Comparison of ENCODE assay signal across 1 cellular context in genomic region chr12:57725851-57726150, GRCh38.
TF ChIP-seq lines count a peak whose summit lies in the region.

No MANE protein-coding gene starts in this region.

TF ChIP-seq in HEK293, 187 proteins besides CTCF, POLR2A, EP300 and RAD21:
- TF ChIP-seq, protein P1, sequence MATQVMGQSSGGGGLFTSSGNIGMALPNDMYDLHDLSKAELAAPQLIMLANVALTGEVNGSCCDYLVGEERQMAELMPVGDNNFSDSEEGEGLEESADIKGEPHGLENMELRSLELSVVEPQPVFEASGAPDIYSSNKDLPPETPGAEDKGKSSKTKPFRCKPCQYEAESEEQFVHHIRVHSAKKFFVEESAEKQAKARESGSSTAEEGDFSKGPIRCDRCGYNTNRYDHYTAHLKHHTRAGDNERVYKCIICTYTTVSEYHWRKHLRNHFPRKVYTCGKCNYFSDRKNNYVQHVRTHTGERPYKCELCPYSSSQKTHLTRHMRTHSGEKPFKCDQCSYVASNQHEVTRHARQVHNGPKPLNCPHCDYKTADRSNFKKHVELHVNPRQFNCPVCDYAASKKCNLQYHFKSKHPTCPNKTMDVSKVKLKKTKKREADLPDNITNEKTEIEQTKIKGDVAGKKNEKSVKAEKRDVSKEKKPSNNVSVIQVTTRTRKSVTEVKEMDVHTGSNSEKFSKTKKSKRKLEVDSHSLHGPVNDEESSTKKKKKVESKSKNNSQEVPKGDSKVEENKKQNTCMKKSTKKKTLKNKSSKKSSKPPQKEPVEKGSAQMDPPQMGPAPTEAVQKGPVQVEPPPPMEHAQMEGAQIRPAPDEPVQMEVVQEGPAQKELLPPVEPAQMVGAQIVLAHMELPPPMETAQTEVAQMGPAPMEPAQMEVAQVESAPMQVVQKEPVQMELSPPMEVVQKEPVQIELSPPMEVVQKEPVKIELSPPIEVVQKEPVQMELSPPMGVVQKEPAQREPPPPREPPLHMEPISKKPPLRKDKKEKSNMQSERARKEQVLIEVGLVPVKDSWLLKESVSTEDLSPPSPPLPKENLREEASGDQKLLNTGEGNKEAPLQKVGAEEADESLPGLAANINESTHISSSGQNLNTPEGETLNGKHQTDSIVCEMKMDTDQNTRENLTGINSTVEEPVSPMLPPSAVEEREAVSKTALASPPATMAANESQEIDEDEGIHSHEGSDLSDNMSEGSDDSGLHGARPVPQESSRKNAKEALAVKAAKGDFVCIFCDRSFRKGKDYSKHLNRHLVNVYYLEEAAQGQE (tag by site-specific recombination; IDR thresholded peaks at IDR 0.05): no peak
- TF ChIP-seq ZBTB48 (tag by site-specific recombination; IDR thresholded peaks at IDR 0.05): no peak
- TF ChIP-seq, protein P2, sequence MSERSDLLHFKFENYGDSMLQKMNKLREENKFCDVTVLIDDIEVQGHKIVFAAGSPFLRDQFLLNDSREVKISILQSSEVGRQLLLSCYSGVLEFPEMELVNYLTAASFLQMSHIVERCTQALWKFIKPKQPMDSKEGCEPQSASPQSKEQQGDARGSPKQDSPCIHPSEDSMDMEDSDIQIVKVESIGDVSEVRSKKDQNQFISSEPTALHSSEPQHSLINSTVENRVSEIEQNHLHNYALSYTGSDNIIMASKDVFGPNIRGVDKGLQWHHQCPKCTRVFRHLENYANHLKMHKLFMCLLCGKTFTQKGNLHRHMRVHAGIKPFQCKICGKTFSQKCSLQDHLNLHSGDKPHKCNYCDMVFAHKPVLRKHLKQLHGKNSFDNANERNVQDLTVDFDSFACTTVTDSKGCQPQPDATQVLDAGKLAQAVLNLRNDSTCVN (tag by site-specific recombination; optimal IDR thresholded peaks at IDR 0.05): no peak
- peak; percentile 55; the same call in 1 of the 2 replicates for TF ChIP-seq IKZF3 (tag by site-specific recombination; IDR thresholded peaks at IDR 0.05)
- TF ChIP-seq ZNF174 (tag by site-specific recombination; IDR thresholded peaks at IDR 0.05): no peak
- peak; percentile 84; the same call in 1 of the 2 replicates for TF ChIP-seq ZIC2 (tag by site-specific recombination; IDR thresholded peaks at IDR 0.05)
- TF ChIP-seq KLF17 (tag by site-specific recombination; IDR thresholded peaks at IDR 0.05): no peak
- peak; percentile 72 for TF ChIP-seq ZNF341 (tag by site-specific recombination; IDR thresholded peaks at IDR 0.05; ENCODE audit: low read depth)
- TF ChIP-seq, protein P3, sequence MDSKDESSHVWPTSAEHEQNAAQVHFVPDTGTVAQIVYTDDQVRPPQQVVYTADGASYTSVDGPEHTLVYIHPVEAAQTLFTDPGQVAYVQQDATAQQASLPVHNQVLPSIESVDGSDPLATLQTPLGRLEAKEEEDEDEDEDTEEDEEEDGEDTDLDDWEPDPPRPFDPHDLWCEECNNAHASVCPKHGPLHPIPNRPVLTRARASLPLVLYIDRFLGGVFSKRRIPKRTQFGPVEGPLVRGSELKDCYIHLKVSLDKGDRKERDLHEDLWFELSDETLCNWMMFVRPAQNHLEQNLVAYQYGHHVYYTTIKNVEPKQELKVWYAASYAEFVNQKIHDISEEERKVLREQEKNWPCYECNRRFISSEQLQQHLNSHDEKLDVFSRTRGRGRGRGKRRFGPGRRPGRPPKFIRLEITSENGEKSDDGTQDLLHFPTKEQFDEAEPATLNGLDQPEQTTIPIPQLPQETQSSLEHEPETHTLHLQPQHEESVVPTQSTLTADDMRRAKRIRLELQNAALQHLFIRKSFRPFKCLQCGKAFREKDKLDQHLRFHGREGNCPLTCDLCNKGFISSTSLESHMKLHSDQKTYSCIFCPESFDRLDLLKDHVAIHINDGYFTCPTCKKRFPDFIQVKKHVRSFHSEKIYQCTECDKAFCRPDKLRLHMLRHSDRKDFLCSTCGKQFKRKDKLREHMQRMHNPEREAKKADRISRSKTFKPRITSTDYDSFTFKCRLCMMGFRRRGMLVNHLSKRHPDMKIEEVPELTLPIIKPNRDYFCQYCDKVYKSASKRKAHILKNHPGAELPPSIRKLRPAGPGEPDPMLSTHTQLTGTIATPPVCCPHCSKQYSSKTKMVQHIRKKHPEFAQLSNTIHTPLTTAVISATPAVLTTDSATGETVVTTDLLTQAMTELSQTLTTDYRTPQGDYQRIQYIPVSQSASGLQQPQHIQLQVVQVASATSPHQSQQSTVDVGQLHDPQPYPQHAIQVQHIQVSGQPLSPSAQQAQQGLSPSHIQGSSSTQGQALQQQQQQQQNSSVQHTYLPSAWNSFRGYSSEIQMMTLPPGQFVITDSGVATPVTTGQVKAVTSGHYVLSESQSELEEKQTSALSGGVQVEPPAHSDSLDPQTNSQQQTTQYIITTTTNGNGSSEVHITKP (tag by site-specific recombination; IDR thresholded peaks at IDR 0.05): peak; percentile 86
